ENCODE assay signal across 1 cellular context in the genomic region with DNA sequence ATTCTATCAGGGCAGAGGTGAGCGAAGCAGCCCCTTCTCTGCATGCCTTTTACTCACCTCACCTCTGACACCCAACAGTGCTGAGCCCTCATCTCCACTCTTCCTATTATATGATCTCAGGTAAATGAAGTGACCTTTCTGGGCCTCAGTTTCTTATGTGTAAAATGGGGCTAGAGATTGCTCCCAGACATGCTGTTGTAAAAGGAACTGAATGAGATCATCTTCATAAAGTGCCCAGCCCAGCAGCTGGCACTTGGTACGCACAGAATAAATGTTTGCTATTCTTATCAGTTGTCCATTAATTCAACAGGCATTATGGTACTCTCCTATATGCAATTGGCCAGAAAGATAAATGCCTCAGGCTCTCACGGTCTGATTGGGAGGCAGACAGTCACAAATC.
TF ChIP-seq lines count a peak whose summit lies in the region.

No MANE protein-coding gene starts in this region.

TF ChIP-seq in K562, 482 proteins besides CTCF, POLR2A, EP300 and RAD21:
- TF ChIP-seq GATAD2A (IDR thresholded peaks at IDR 0.05) (no peak), ESRRA (IDR thresholded peaks at IDR 0.05; ENCODE audit: borderline replicate concordance, low read depth) (peak; percentile 87)
